ENCODE assay signal across 16 cellular contexts in the genomic region with DNA sequence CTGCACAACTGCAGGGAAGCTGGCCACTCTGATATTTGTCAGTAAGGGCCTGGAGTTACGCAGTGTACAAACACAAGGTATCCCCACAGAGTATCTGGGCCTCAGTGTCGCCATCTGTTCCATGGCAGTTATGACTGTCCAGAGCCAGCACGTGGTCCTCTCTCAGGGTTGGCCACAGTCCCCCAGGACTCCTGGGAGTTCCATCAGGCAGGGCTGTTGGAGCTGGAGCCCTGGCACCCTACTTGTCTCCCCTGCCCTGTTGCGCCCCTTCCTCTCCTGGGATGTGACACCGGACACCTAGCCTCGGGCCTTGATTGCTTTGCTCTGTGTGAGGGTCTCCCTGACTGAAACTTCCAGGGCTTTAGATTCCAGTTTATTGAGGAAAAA. TPM values are rescaled to one million over a fixed set of nuclear protein-coding genes. Genes with fewer than 3 reads are reported as not detected.
DNase-seq lines count a peak whose midpoint lies in the region; ATAC-seq and TF ChIP-seq lines count a peak whose summit lies in the region.
"Had no signal": no experiment of that assay in that cellular context is flagged by ENCODE, and none has a peak within 500 bp of the region (broad histone marks: within the 10 kb centered on the region; RNA-seq: fewer than 3 reads in every experiment).

No MANE protein-coding gene starts in this region.

- peak overlapping the region; percentile 97 for H3K4me3 ChIP-seq in BLaER1
- H3K4me3 ChIP-seq: SK-N-MC had no signal

- peaks cover 6% of the 10 kb centered on the region for H3K27me3 Mint-ChIP-seq in glutamatergic neuron (ENCODE audit: unreplicated experiment)
- no peaks in the 10 kb centered on the region for H3K27me3 Mint-ChIP-seq in activated CD4-positive, alpha-beta T cell treated with anti-CD3 and anti-CD28 coated beads, Interleukin-2, amount 10 ng/mL, durations not matched to agents 7 days and 5 days
- H3K27me3 Mint-ChIP-seq: activated naive CD8-positive, alpha-beta T cell treated with anti-CD3 and anti-CD28 coated beads, Interleukin-2, amount 10 ng/mL, durations not matched to agents 7 days and 5 days had no signal

- H3K4me3 Mint-ChIP-seq in glutamatergic neuron (ENCODE audit: unreplicated experiment): no peak overlapping the region
- H3K4me3 Mint-ChIP-seq in activated CD4-positive, alpha-beta T cell treated with anti-CD3 and anti-CD28 coated beads, Interleukin-2, amount 10 ng/mL, durations not matched to agents 7 days and 5 days: no peak overlapping the region
- H3K4me3 Mint-ChIP-seq: activated naive CD8-positive, alpha-beta T cell treated with anti-CD3 and anti-CD28 coated beads, Interleukin-2, amount 10 ng/mL, durations not matched to agents 7 days and 5 days; activated T-cell treated with anti-CD3 and anti-CD28 coated beads, Interleukin-2, amount 50 U/mL, for 4 hours; B cell; naive thymus-derived CD8-positive, alpha-beta T cell; stimulated activated naive B cell treated with anti-CD40 and anti-IgM and Interleukin-4, amounts not matched to agents 10 μg/mL and 1 μg/mL and 100 μg/mL, for 72 hours had no signal

- peaks cover 98% of the 10 kb centered on the region for H3K4me1 ChIP-seq in BLaER1

- no peak for TF ChIP-seq CTCF in glutamatergic neuron (IDR thresholded peaks at IDR 0.05; ENCODE audit: partially characterized antibody, unreplicated experiment)

- peaks cover 97% of the 10 kb centered on the region for H4K20me1 ChIP-seq in BLaER1

- peak overlapping the region; percentile 48 for H3K27ac Mint-ChIP-seq in glutamatergic neuron (ENCODE audit: unreplicated experiment)
- H3K27ac Mint-ChIP-seq in activated CD4-positive, alpha-beta T cell treated with anti-CD3 and anti-CD28 coated beads, Interleukin-2, amount 10 ng/mL, durations not matched to agents 7 days and 5 days: no peak overlapping the region
- H3K27ac Mint-ChIP-seq: activated naive CD8-positive, alpha-beta T cell treated with anti-CD3 and anti-CD28 coated beads, Interleukin-2, amount 10 ng/mL, durations not matched to agents 7 days and 5 days; B cell; stimulated activated naive B cell treated with anti-CD40 and anti-IgM and Interleukin-4, amounts not matched to agents 10 μg/mL and 1 μg/mL and 100 μg/mL, for 72 hours had no signal

- CTCF ChIA-PET in activated CD4-positive, alpha-beta T cell treated with anti-CD3 and anti-CD28 coated beads, Interleukin-2, amount 10 ng/mL, durations not matched to agents 7 days and 5 days (lab: Charles Lee): interaction anchor here (0.6 kb wide), 1 partner anchor 75 kb away, joined by 4 read pairs; no protein-coding TSS in a partner anchor

- H3K36me3 Mint-ChIP-seq in glutamatergic neuron (ENCODE audit: unreplicated experiment): no peaks in the 10 kb centered on the region
- no peaks in the 10 kb centered on the region for H3K36me3 Mint-ChIP-seq in activated CD4-positive, alpha-beta T cell treated with anti-CD3 and anti-CD28 coated beads, Interleukin-2, amount 10 ng/mL, durations not matched to agents 7 days and 5 days (ENCODE audit: low read depth)
- H3K36me3 Mint-ChIP-seq: activated naive CD8-positive, alpha-beta T cell treated with anti-CD3 and anti-CD28 coated beads, Interleukin-2, amount 10 ng/mL, durations not matched to agents 7 days and 5 days; naive thymus-derived CD8-positive, alpha-beta T cell; stimulated activated naive B cell treated with anti-CD40 and anti-IgM and Interleukin-4, amounts not matched to agents 10 μg/mL and 1 μg/mL and 100 μg/mL, for 72 hours had no signal

- intact Hi-C loops in posterior vena cava (cut with DNase I): loop anchor here in 1 of 2 donors (10.0 kb wide), 1 partner anchor 127 kb away; no protein-coding TSS in a partner anchor

- peak overlapping the region; percentile 97 for H3K27ac ChIP-seq in BLaER1
- H3K27ac ChIP-seq: SK-N-MC had no signal

- POLR2A ChIA-PET in activated CD4-positive, alpha-beta T cell treated with anti-CD3 and anti-CD28 coated beads, Interleukin-2, amount 10 ng/mL, durations not matched to agents 7 days and 5 days (lab: Charles Lee): no interaction called here

- peaks cover 2% of the 10 kb centered on the region for H3K9me3 Mint-ChIP-seq in glutamatergic neuron (ENCODE audit: unreplicated experiment)
- H3K9me3 Mint-ChIP-seq in activated CD4-positive, alpha-beta T cell treated with anti-CD3 and anti-CD28 coated beads, Interleukin-2, amount 10 ng/mL, durations not matched to agents 7 days and 5 days: no peaks in the 10 kb centered on the region
- H3K9me3 Mint-ChIP-seq: activated naive CD8-positive, alpha-beta T cell treated with anti-CD3 and anti-CD28 coated beads, Interleukin-2, amount 10 ng/mL, durations not matched to agents 7 days and 5 days; activated T-cell treated with anti-CD3 and anti-CD28 coated beads, Interleukin-2, amount 50 U/mL, for 4 hours; naive thymus-derived CD8-positive, alpha-beta T cell; stimulated activated naive B cell treated with anti-CD40 and anti-IgM and Interleukin-4, amounts not matched to agents 10 μg/mL and 1 μg/mL and 100 μg/mL, for 72 hours had no signal

- ATAC-seq in GM21723 (IDR thresholded peaks at IDR 0.05; ENCODE audit: unreplicated experiment) (no peak), GM18511 (IDR thresholded peaks at IDR 0.05; ENCODE audit: unreplicated experiment) (no peak)
- ATAC-seq: activated T-cell treated with anti-CD3 and anti-CD28 coated beads, Interleukin-2, amount 50 U/mL, for 4 hours; naive thymus-derived CD8-positive, alpha-beta T cell had no signal

- peak overlapping the region; percentile 97 for H3K4me2 ChIP-seq in BLaER1

- no peaks in the 10 kb centered on the region for H3K9me3 ChIP-seq in BLaER1

- DNase-seq in RPMI7951 (ENCODE audit: low read depth) (peak; percentile 45), glutamatergic neuron (no peak), posterior vena cava (ENCODE audit: low spot score) (peak; percentile 74), SHP77 (lab: John Stamatoyannopoulos, UW) (no peak)
- DNase-seq in activated CD4-positive, alpha-beta T cell treated with anti-CD3 and anti-CD28 coated beads, Interleukin-2, amount 10 ng/mL, durations not matched to agents 7 days and 5 days: no peak
- DNase-seq: activated naive CD8-positive, alpha-beta T cell treated with anti-CD3 and anti-CD28 coated beads, Interleukin-2, amount 10 ng/mL, durations not matched to agents 7 days and 5 days; activated T-cell treated with anti-CD3 and anti-CD28 coated beads, Interleukin-2, amount 50 U/mL, for 4 hours; head of caudate nucleus; NCI-H2107; stimulated activated naive B cell treated with anti-CD40 and anti-IgM and Interleukin-4, amounts not matched to agents 10 μg/mL and 1 μg/mL and 100 μg/mL, for 72 hours had no signal

- H3K4me1 Mint-ChIP-seq in glutamatergic neuron (ENCODE audit: low read depth, unreplicated experiment): peaks cover 30% of the 10 kb centered on the region
- H3K4me1 Mint-ChIP-seq in activated CD4-positive, alpha-beta T cell treated with anti-CD3 and anti-CD28 coated beads, Interleukin-2, amount 10 ng/mL, durations not matched to agents 7 days and 5 days: no peaks in the 10 kb centered on the region
- H3K4me1 Mint-ChIP-seq: B cell had no signal

- H3K9ac ChIP-seq in BLaER1: peak overlapping the region; percentile 98

- H3K27me3 ChIP-seq in BLaER1: no peaks in the 10 kb centered on the region

- peaks cover 55% of the 10 kb centered on the region for H3K36me3 ChIP-seq in BLaER1

RNA-seq across cellular contexts. Expression of a gene that starts 8.4 kb away (rescaled TPM):
- 7.8 and 8.6 TPM in 2 replicates for total RNA-seq in RPMI7951 (2014; rRNA removed; shearing (Covaris generic))
- 0.64 TPM for total RNA-seq in glutamatergic neuron (ENCODE audit: unreplicated experiment)
- 100 to 1,000 TPM in 1 of 2 donors, 10 to 100 TPM in 1; 14.9 to 104 TPM for total RNA-seq in posterior vena cava
- not detected for total RNA-seq in activated CD4-positive, alpha-beta T cell treated with anti-CD3 and anti-CD28 coated beads, Interleukin-2, amount 10 ng/mL, durations not matched to agents 7 days and 5 days
- total RNA-seq: activated naive CD8-positive, alpha-beta T cell treated with anti-CD3 and anti-CD28 coated beads, Interleukin-2, amount 10 ng/mL, durations not matched to agents 7 days and 5 days; activated T-cell treated with anti-CD3 and anti-CD28 coated beads, Interleukin-2, amount 50 U/mL, for 4 hours; B cell; naive thymus-derived CD8-positive, alpha-beta T cell had no signal

Comparison
In these comparisons a context has a peak if more than half of its experiments do, and no peak if none do; other contexts are left out.
1. DNase-seq: peak in RPMI7951 (single experiment) and posterior vena cava (single experiment); none in glutamatergic neuron (single experiment), activated CD4-positive, alpha-beta T cell treated with anti-CD3 and anti-CD28 coated beads, Interleukin-2, amount 10 ng/mL, durations not matched to agents 7 days and 5 days (single experiment) and SHP77 (0 of 2).